Comparison of ENCODE assay signal across 8 cellular contexts in genomic region chr16:26765087-26765486, GRCh38.
DNase-seq lines count a peak whose midpoint lies in the region; ATAC-seq, FAIRE-seq and TF ChIP-seq lines count a peak whose summit lies in the region.

No MANE protein-coding gene starts in this region.

- TF ChIP-seq EP300 in A549 (IDR thresholded peaks at IDR 0.05) = no peak

- no peak overlapping the region for H3K4me3 Mint-ChIP-seq in naive thymus-derived CD8-positive, alpha-beta T cell

- H3K27me3 Mint-ChIP-seq in naive thymus-derived CD8-positive, alpha-beta T cell = peaks cover 7 to 37% (median 23%) of the 10 kb centered on the region in 5 donors

- TF ChIP-seq POLR2A in A549 (IDR thresholded peaks at IDR 0.05; ENCODE audit: low read length) = no peak
- no peak for TF ChIP-seq POLR2A in adrenal gland (IDR thresholded peaks at IDR 0.05)

- H3K4me1 ChIP-seq in A549 (no peaks in the 10 kb centered on the region), adrenal gland (replicated peaks in 1 of 2) (no peaks in the 10 kb centered on the region)

- H3K9me3 ChIP-seq in A549 = no peaks in the 10 kb centered on the region
- H3K9me3 ChIP-seq in adrenal gland (replicated peaks in 1 of 3) = no peaks in the 10 kb centered on the region

- H3K4me3 ChIP-seq in A549 (no peak overlapping the region), fibroblast of the aortic adventitia (ENCODE audit: low read depth, low read length) (no peak overlapping the region), adrenal gland (no peak overlapping the region)

- no peaks in the 10 kb centered on the region for H3K36me3 Mint-ChIP-seq in naive thymus-derived CD8-positive, alpha-beta T cell

- FAIRE-seq in A549 (lab: Jason Lieb, UNC) = no peak

- POLR2A ChIA-PET in A549 (lab: Yijun Ruan, JAX) = no interaction called here
- POLR2A ChIA-PET in naive thymus-derived CD8-positive, alpha-beta T cell (lab: Charles Lee) = no interaction called here

- peaks cover 0 to under 1% (median 0%) of the 10 kb centered on the region in 4 donors for H3K4me1 Mint-ChIP-seq in naive thymus-derived CD8-positive, alpha-beta T cell

- TF ChIP-seq CTCF in A549 (IDR thresholded peaks at IDR 0.05) = no peak
- peak; percentile 65 for TF ChIP-seq CTCF in GM12872 (IDR thresholded peaks at IDR 0.05; ENCODE audit: insufficient read depth, low read depth, low read length)
- TF ChIP-seq CTCF in fibroblast of the aortic adventitia (IDR thresholded peaks at IDR 0.05; ENCODE audit: insufficient read depth, low read length) = peak; percentile 43
- peak in 3 of 6 experiments; percentile 9 to 29 (median 14) for TF ChIP-seq CTCF in adrenal gland (IDR thresholded peaks at IDR 0.05)

- DNase-seq in A549 (ENCODE audit: low read depth in 1 of 2, low spot score in 1 of 2) = peak; percentile 16 to 19
- peak; percentile 19 for DNase-seq in NCI-H510A treated with DMSO at 0.1 percent for 48 hours (lab: John Stamatoyannopoulos, UW)
- no peak for DNase-seq in fibroblast of the aortic adventitia (ENCODE audit: low read depth)
- DNase-seq in adrenal gland = no peak
- DNase-seq in NCI-H446 (lab: John Stamatoyannopoulos, UW) = no peak
- no peak for DNase-seq in naive thymus-derived CD8-positive, alpha-beta T cell
- no peak for DNase-seq in GDM1 (lab: John Stamatoyannopoulos, UW)

- WGBS in A549 (ENCODE audit: missing lambda C conversion rate) = 14% methylated on average over 4 of the region's 4 CpGs
- 19 to 34% (median 32%) methylated on average over 3 to 4 of the region's 4 CpGs for WGBS in adrenal gland, 4 donors

- H3K27ac ChIP-seq in A549 = no peak overlapping the region
- H3K27ac ChIP-seq in adrenal gland = no peak overlapping the region

- H3K36me3 ChIP-seq in adrenal gland (replicated peaks in 1 of 2) = no peaks in the 10 kb centered on the region

- intact Hi-C loops in adrenal gland (cut with DNase I) = no loop called here

- no peak for TF ChIP-seq RAD21 in A549 (conservative IDR thresholded peaks at IDR 0.05 in 1 of 2, IDR thresholded peaks at IDR 0.05 in 1 of 2)

- no peak overlapping the region for H3K27ac Mint-ChIP-seq in naive thymus-derived CD8-positive, alpha-beta T cell

- H3K9me3 Mint-ChIP-seq in naive thymus-derived CD8-positive, alpha-beta T cell = peaks cover 0 to 2% (median 0%) of the 10 kb centered on the region in 9 donors

- peak; percentile 90 to 91 for ATAC-seq in A549
- no peak for ATAC-seq in naive thymus-derived CD8-positive, alpha-beta T cell

- H3K4me2 ChIP-seq in A549 = no peak overlapping the region

- CTCF ChIA-PET in A549 (lab: Yijun Ruan, JAX) = interaction anchor here (0.9 kb wide), 1 partner anchor 15 kb away, joined by 3 read pairs; no protein-coding TSS in a partner anchor

- no peaks in the 10 kb centered on the region for H3K27me3 ChIP-seq in adrenal gland

TF ChIP-seq in A549, 52 proteins besides CTCF, POLR2A, EP300 and RAD21:
- no peak for TF ChIP-seq ATOH8 (CRISPR knock-in tag; IDR thresholded peaks at IDR 0.05; ENCODE audit: low read depth)
- no peak for TF ChIP-seq CHD2 (IDR thresholded peaks at IDR 0.05; ENCODE audit: low read length, partially characterized antibody)
- no peak for TF ChIP-seq TP53 (CRISPR knock-in tag; IDR thresholded peaks at IDR 0.05)
- TF ChIP-seq EHF (CRISPR knock-in tag; IDR thresholded peaks at IDR 0.05) = no peak
- no peak for TF ChIP-seq RNF2 (IDR thresholded peaks at IDR 0.05; ENCODE audit: borderline replicate concordance, low read depth)
- TF ChIP-seq USF2 (IDR thresholded peaks at IDR 0.05) = no peak
- TF ChIP-seq ESRRA (IDR thresholded peaks at IDR 0.05; ENCODE audit: borderline replicate concordance, low read length) = no peak
- TF ChIP-seq ZC3H11A (IDR thresholded peaks at IDR 0.05) = no peak
- TF ChIP-seq HMGXB4 (CRISPR knock-in tag; IDR thresholded peaks at IDR 0.05; ENCODE audit: borderline replicate concordance) = no peak
- TF ChIP-seq BHLHE40 (IDR thresholded peaks at IDR 0.05; ENCODE audit: low read depth, low read length) = no peak
- TF ChIP-seq BCL3 (IDR thresholded peaks at IDR 0.05) = no peak
- TF ChIP-seq HOXA7 (CRISPR knock-in tag; IDR thresholded peaks at IDR 0.05) = no peak
- no peak for TF ChIP-seq RFX5 (IDR thresholded peaks at IDR 0.05)

Comparison
In these comparisons a context has a peak if more than half of its experiments do, and no peak if none do; other contexts are left out.
1. ATAC-seq: peak in A549 (2 of 2); none in naive thymus-derived CD8-positive, alpha-beta T cell (0 of 2).
2. DNase-seq: peak in A549 (2 of 2) and NCI-H510A treated with DMSO at 0.1 percent for 48 hours (single experiment); none in fibroblast of the aortic adventitia (single experiment), adrenal gland (0 of 7), NCI-H446 (0 of 2), naive thymus-derived CD8-positive, alpha-beta T cell (0 of 10) and GDM1 (single experiment).